ENCODE assay signal across 8 cellular contexts in genomic region chr9:104743377-104743985, GRCh38. TPM values are rescaled to one million over a fixed set of nuclear protein-coding genes. Genes with fewer than 3 reads are reported as not detected.
DNase-seq lines count a peak whose midpoint lies in the region; ATAC-seq and TF ChIP-seq lines count a peak whose summit lies in the region.

No MANE protein-coding gene starts in this region.

- H3K4me1 Mint-ChIP-seq in Caco-2 (ENCODE audit: low read depth, unreplicated experiment), result peaks cover 20% of the 10 kb centered on the region

- peaks cover 5% of the 10 kb centered on the region for H3K79me2 ChIP-seq in osteoblast (ENCODE audit: insufficient read depth, low read length)

- ATAC-seq in GM18867 (IDR thresholded peaks at IDR 0.05; ENCODE audit: unreplicated experiment) (peak; percentile 40), HG02981 (IDR thresholded peaks at IDR 0.05; ENCODE audit: unreplicated experiment) (peak; percentile 45), esophagus mucosa (peak; percentile 49)

- peak in 1 of 2 experiments; percentile 66 for DNase-seq in Caco-2
- peak; percentile 54 for DNase-seq in NCI-H1694 treated with DMSO at 0.1 percent for 48 hours (lab: John Stamatoyannopoulos, UW)
- DNase-seq in SW480 (ENCODE audit: low spot score), result peak; percentile 77
- DNase-seq in osteoblast (ENCODE audit: insufficient read length, low spot score, missing footprints), result no peak
- no peak for DNase-seq in GM19238 (ENCODE audit: insufficient read length, low spot score)

- 0 out of 2 replicates have a peak, but pooled peaks cover 5% of the 10 kb centered on the region for H3K9me3 ChIP-seq in Caco-2
- no peaks in the 10 kb centered on the region for H3K9me3 ChIP-seq in osteoblast (ENCODE audit: low read depth, low read length)

- no peak overlapping the region for H3K4me3 Mint-ChIP-seq in Caco-2 (ENCODE audit: unreplicated experiment)

- no peak overlapping the region for H3K27ac ChIP-seq in osteoblast (ENCODE audit: low read depth, low read length)

- H3K4me1 ChIP-seq in Caco-2, result peaks cover 13% of the 10 kb centered on the region
- peaks cover 12% of the 10 kb centered on the region for H3K4me1 ChIP-seq in osteoblast (ENCODE audit: insufficient read depth, low read length)

- TF ChIP-seq CTCF in Caco-2 (IDR thresholded peaks at IDR 0.05; ENCODE audit: insufficient read depth in 1 of 2, low read depth in 1 of 2, low read length in 1 of 2, severe bottlenecking in 1 of 2, unreplicated experiment in 1 of 2) (peak; percentile 59 to 81), osteoblast (IDR thresholded peaks at IDR 0.05; ENCODE audit: extremely low read depth, low read depth, low read length) (peak; percentile 70)

- no peaks in the 10 kb centered on the region for H3K9me3 Mint-ChIP-seq in Caco-2 (ENCODE audit: unreplicated experiment)

- CTCF ChIA-PET in Caco-2 (lab: Charles Lee), result interaction anchor here (0.5 to 0.8 kb wide), 2 partner anchors 247 to 358 kb away, joined by 3 read pairs; no protein-coding TSS in a partner anchor

- H3K27ac Mint-ChIP-seq in Caco-2 (ENCODE audit: unreplicated experiment), result no peak overlapping the region

- no peak overlapping the region for H3K4me3 ChIP-seq in Caco-2 (ENCODE audit: low read depth, low read length)
- H3K4me3 ChIP-seq in osteoblast (ENCODE audit: insufficient read depth, low read length), result no peak overlapping the region

- no peaks in the 10 kb centered on the region for H3K27me3 Mint-ChIP-seq in Caco-2 (ENCODE audit: insufficient read depth, unreplicated experiment)

- intact Hi-C loops in Caco-2 (cut with micrococcal nuclease; ENCODE audit: unreplicated experiment), result loop anchor here (1.0 to 10.0 kb wide), 7 partner anchors 43 to 649 kb away; partner anchors contain the start of gene SMC2

- no peak overlapping the region for H2AFZ ChIP-seq in osteoblast (ENCODE audit: low read length)

- H3K36me3 Mint-ChIP-seq in Caco-2 (ENCODE audit: insufficient read depth, unreplicated experiment), result peaks cover 5% of the 10 kb centered on the region

- H3K36me3 ChIP-seq in Caco-2 (ENCODE audit: control insufficient read depth, insufficient read depth, low read length) (no peaks in the 10 kb centered on the region), osteoblast (ENCODE audit: insufficient read depth, low read length) (no peaks in the 10 kb centered on the region)

- POLR2A ChIA-PET in Caco-2 (lab: Charles Lee), result interaction anchor here (0.6 kb wide), 1 partner anchor 781 kb away, joined by 3 read pairs; no protein-coding TSS in a partner anchor

- H3K27me3 ChIP-seq in Caco-2 (replicated peaks; ENCODE audit: control insufficient read depth, insufficient read depth, low read length) (no peaks in the 10 kb centered on the region), osteoblast (ENCODE audit: insufficient read depth, low read length) (no peaks in the 10 kb centered on the region)

- no TSS peak for BruUV-seq in Caco-2 (replicated peaks; lab: Mats Ljungman, UMichigan)

- no peaks in the 10 kb centered on the region for H4K20me1 ChIP-seq in osteoblast (ENCODE audit: insufficient read depth, low read length)

- no peak overlapping the region for H3K4me2 ChIP-seq in osteoblast (ENCODE audit: insufficient read depth, low read length)

RNA-seq across cellular contexts. Expression of gene NIPSNAP3A, which starts 4.0 kb away (rescaled TPM):
- total RNA-seq in Caco-2 (2022) (15.8 and 19.0 TPM in 2 replicates), esophagus mucosa (22.9 TPM), osteoblast (42.7 and 43.9 TPM in 2 replicates)

RNA-seq across cellular contexts. Expression of gene NIPSNAP3B, which starts 20.4 kb away (rescaled TPM):
- total RNA-seq in Caco-2 (2022), result 1.7 and 2.0 TPM in 2 replicates
- 0.76 TPM for total RNA-seq in esophagus mucosa
- total RNA-seq in osteoblast, result 2.1 and 2.5 TPM in 2 replicates

RNA-seq across cellular contexts. Expression of gene OR13D1, which starts 49.2 kb away (rescaled TPM):
- total RNA-seq in Caco-2 (2022) (not detected in 2 replicates), esophagus mucosa (not detected), osteoblast (not detected in 2 replicates)

Comparison
In these comparisons a context has a peak if more than half of its experiments do, and no peak if none do; other contexts are left out.
1. DNase-seq: peak in NCI-H1694 treated with DMSO at 0.1 percent for 48 hours (single experiment) and SW480 (single experiment); none in osteoblast (single experiment) and GM19238 (single experiment).
2. Peak in every context shown above with its lines, with median percentiles within 50 percentile points of each other: ATAC-seq.